1 cellular context compared by ENCODE assay signal in genomic region chr3:124887177-124887995, GRCh38.
A peak's percentile ranks its signal among the peaks of the same experiment; 100 is the strongest.
TF ChIP-seq lines count a peak whose summit lies in the region.

Gene ITGB5, minus strand, starts transcription at chr3:124887365. Its CDS starts 365 bp downstream, at chr3:124887000.

TF ChIP-seq in HEK293, 187 proteins besides CTCF, POLR2A, EP300 and RAD21 (continued from another document):
- TF ChIP-seq RBAK (tag by site-specific recombination; IDR thresholded peaks at IDR 0.05) (no peak), ZSCAN30 (tag by site-specific recombination; IDR thresholded peaks at IDR 0.05) (peak; percentile 77), ZBTB11 (tag by site-specific recombination; conservative IDR thresholded peaks at IDR 0.05; ENCODE audit: low read depth) (0 out of 2 replicates have a peak, but pooled peaks have one; percentile 44), ZNF692 (tag by site-specific recombination; IDR thresholded peaks at IDR 0.05) (peak; percentile 60; the same call in 1 of the 2 replicates), MEIS1 (CRISPR knock-in tag; IDR thresholded peaks at IDR 0.05; ENCODE audit: borderline replicate concordance) (no peak), ZNF394 (tag by site-specific recombination; IDR thresholded peaks at IDR 0.05; ENCODE audit: borderline replicate concordance) (peak; percentile 49; the same call in 1 of the 2 replicates), WT1 (tag by site-specific recombination; IDR thresholded peaks at IDR 0.05) (peak; percentile 44; the same call in 1 of the 2 replicates), ZFP37 (tag by site-specific recombination; IDR thresholded peaks at IDR 0.05) (peak; percentile 96), GLIS1 (tag by site-specific recombination; IDR thresholded peaks at IDR 0.05) (peak; percentile 76), REPIN1 (tag by site-specific recombination; IDR thresholded peaks at IDR 0.05; ENCODE audit: low read depth) (0 out of 2 replicates have a peak, but pooled peaks have one; percentile 58), ZNF341 (tag by site-specific recombination; IDR thresholded peaks at IDR 0.05; ENCODE audit: low read depth) (peak; percentile 41; the same call in 1 of the 2 replicates), ZNF266 (tag by site-specific recombination; IDR thresholded peaks at IDR 0.05; ENCODE audit: low read depth) (no peak), ZNF223 (tag by site-specific recombination; IDR thresholded peaks at IDR 0.05) (no peak)
TF ChIP-seq in HEK293: peak in this region for 53.
